26 cellular contexts compared by ENCODE assay signal in genomic region chr13:29683041-29683440, GRCh38.
"Had no signal": no experiment of that assay in that cellular context is flagged by ENCODE, and none has a peak within 500 bp of the region (broad histone marks: within the 10 kb centered on the region; RNA-seq: fewer than 3 reads in every experiment).

No MANE protein-coding gene starts in this region.

- FAIRE-seq: endometrium, islet of Langerhans, keratinocyte had no signal

- H3K9me3 Mint-ChIP-seq: dendritic cell treated with granulocyte-macrophage colony-stimulating factor and Interleukin-4, amounts not matched to agents 40 ng/mL and 50 ng/mL, for 4 days; endodermal cell had no signal

- H3K4me3 Mint-ChIP-seq: dendritic cell treated with granulocyte-macrophage colony-stimulating factor and Interleukin-4, amounts not matched to agents 40 ng/mL and 50 ng/mL, for 4 days; effector memory CD8-positive, alpha-beta T cell; endodermal cell; mesothelial cell of epicardium; naive thymus-derived CD4-positive, alpha-beta T cell had no signal

- H3K36me3 Mint-ChIP-seq: mesothelial cell of epicardium had no signal

- H3K27ac Mint-ChIP-seq: dendritic cell treated with granulocyte-macrophage colony-stimulating factor and Interleukin-4, amounts not matched to agents 40 ng/mL and 50 ng/mL, for 4 days; effector memory CD8-positive, alpha-beta T cell; endodermal cell; mesothelial cell of epicardium; naive thymus-derived CD4-positive, alpha-beta T cell had no signal

- DNase-seq: colonic mucosa; cortex of kidney; effector CD8-positive, alpha-beta T cell; effector memory CD8-positive, alpha-beta T cell; endodermal cell; erythroblast; esophagus squamous epithelium; foreskin fibroblast; foreskin melanocyte; gastrocnemius medialis; glutamatergic neuron; head of caudate nucleus; heart right ventricle; hippocampal formation; left cardiac atrium; left lung; left ventricle myocardium superior; lower lobe of right lung; mesenchymal stem cell; mucosa of descending colon; naive thymus-derived CD4-positive, alpha-beta T cell had no signal

- H3K4me1 Mint-ChIP-seq: endodermal cell; naive thymus-derived CD4-positive, alpha-beta T cell had no signal
